9 cellular contexts compared by ENCODE assay signal in genomic region chr2:136375017-136375901, GRCh38.
DNase-seq lines count a peak whose midpoint lies in the region; ATAC-seq and TF ChIP-seq lines count a peak whose summit lies in the region.
"Had no signal": no experiment of that assay in that cellular context is flagged by ENCODE, and none has a peak within 500 bp of the region (broad histone marks: within the 10 kb centered on the region; RNA-seq: fewer than 3 reads in every experiment).

No MANE protein-coding gene starts in this region.

- peaks cover 10% of the 10 kb centered on the region for H3K9me3 Mint-ChIP-seq in activated naive CD4-positive, alpha-beta T cell treated with anti-CD3 and anti-CD28 coated beads, Interleukin-2, amount 10 ng/mL, durations not matched to agents 7 days and 5 days
- H3K9me3 Mint-ChIP-seq in stimulated activated memory B cell treated with anti-CD40 and anti-IgM and Interleukin-4, amounts not matched to agents 10 μg/mL and 1 μg/mL and 100 μg/mL, for 72 hours: no peaks in the 10 kb centered on the region
- H3K9me3 Mint-ChIP-seq: neural crest cell had no signal

- no peak overlapping the region for H3K4me2 ChIP-seq in SU-DHL-6 (ENCODE audit: low read depth, low read length, poor library complexity, severe bottlenecking)

- H3K9me3 ChIP-seq in SU-DHL-6 (ENCODE audit: insufficient read depth, low read length): no peaks in the 10 kb centered on the region

- no peaks in the 10 kb centered on the region for H3K27me3 ChIP-seq in SU-DHL-6 (ENCODE audit: low read length)

- peak overlapping the region; percentile 84 for H3K27ac Mint-ChIP-seq in activated naive CD4-positive, alpha-beta T cell treated with anti-CD3 and anti-CD28 coated beads, Interleukin-2, amount 10 ng/mL, durations not matched to agents 7 days and 5 days
- peak overlapping the region; percentile 85 for H3K27ac Mint-ChIP-seq in stimulated activated memory B cell treated with anti-CD40 and anti-IgM and Interleukin-4, amounts not matched to agents 10 μg/mL and 1 μg/mL and 100 μg/mL, for 72 hours

- peak overlapping the region; percentile 49 for H3K9ac ChIP-seq in SU-DHL-6 (ENCODE audit: low read length)

- H3K9me2 ChIP-seq in SU-DHL-6 (replicated peaks; ENCODE audit: insufficient read depth, low read length): no peaks in the 10 kb centered on the region

- ATAC-seq in HG02870 (IDR thresholded peaks at IDR 0.05; ENCODE audit: unreplicated experiment): peak; percentile 68
- ATAC-seq in stimulated activated memory B cell treated with anti-CD40 and anti-IgM and Interleukin-4, amounts not matched to agents 10 μg/mL and 1 μg/mL and 100 μg/mL, for 72 hours: peak; percentile 76

- H3F3A ChIP-seq in SU-DHL-6 (ENCODE audit: insufficient read depth): peaks cover 28% of the 10 kb centered on the region

- peak overlapping the region; percentile 99 for H3K27ac ChIP-seq in SU-DHL-6 (ENCODE audit: low read depth, low read length)

- TF ChIP-seq CTCF in SU-DHL-6 (IDR thresholded peaks at IDR 0.05; ENCODE audit: insufficient read depth, low read length, poor library complexity, severe bottlenecking) (no peak), foreskin fibroblast (IDR thresholded peaks at IDR 0.05; ENCODE audit: low read depth, low read length) (no peak)

- H3K4me3 Mint-ChIP-seq in activated naive CD4-positive, alpha-beta T cell treated with anti-CD3 and anti-CD28 coated beads, Interleukin-2, amount 10 ng/mL, durations not matched to agents 7 days and 5 days: no peak overlapping the region
- no peak overlapping the region for H3K4me3 Mint-ChIP-seq in stimulated activated memory B cell treated with anti-CD40 and anti-IgM and Interleukin-4, amounts not matched to agents 10 μg/mL and 1 μg/mL and 100 μg/mL, for 72 hours
- H3K4me3 Mint-ChIP-seq: neural crest cell had no signal

- no peak overlapping the region for H3K4me3 ChIP-seq in SU-DHL-6 (ENCODE audit: insufficient read depth, low read length, poor library complexity, severe bottlenecking)
- no peak overlapping the region for H3K4me3 ChIP-seq in foreskin fibroblast (ENCODE audit: low read depth in 1 of 2, low read length in 2 of 2)

- H3K36me3 Mint-ChIP-seq in activated naive CD4-positive, alpha-beta T cell treated with anti-CD3 and anti-CD28 coated beads, Interleukin-2, amount 10 ng/mL, durations not matched to agents 7 days and 5 days: peaks cover 11% of the 10 kb centered on the region
- no peaks in the 10 kb centered on the region for H3K36me3 Mint-ChIP-seq in stimulated activated memory B cell treated with anti-CD40 and anti-IgM and Interleukin-4, amounts not matched to agents 10 μg/mL and 1 μg/mL and 100 μg/mL, for 72 hours

- peaks cover 49% of the 10 kb centered on the region for H3K4me1 Mint-ChIP-seq in activated naive CD4-positive, alpha-beta T cell treated with anti-CD3 and anti-CD28 coated beads, Interleukin-2, amount 10 ng/mL, durations not matched to agents 7 days and 5 days
- H3K4me1 Mint-ChIP-seq in stimulated activated memory B cell treated with anti-CD40 and anti-IgM and Interleukin-4, amounts not matched to agents 10 μg/mL and 1 μg/mL and 100 μg/mL, for 72 hours: peaks cover 52% of the 10 kb centered on the region

- H3K79me2 ChIP-seq in SU-DHL-6 (ENCODE audit: insufficient read depth, low read length): no peaks in the 10 kb centered on the region

- CTCF ChIA-PET in activated naive CD4-positive, alpha-beta T cell treated with anti-CD3 and anti-CD28 coated beads, Interleukin-2, amount 10 ng/mL, durations not matched to agents 7 days and 5 days (lab: Charles Lee): interaction anchor here (0.5 to 5.5 kb wide), 8 partner anchors 9 to 461 kb away, joined by 3 to 34 read pairs (median 11); no protein-coding TSS in a partner anchor

- no peaks in the 10 kb centered on the region for H4K20me1 ChIP-seq in SU-DHL-6 (ENCODE audit: low read depth, low read length)

- H3K36me3 ChIP-seq in SU-DHL-6 (ENCODE audit: low read length): no peaks in the 10 kb centered on the region

- peak; percentile 37 for DNase-seq in activated naive CD4-positive, alpha-beta T cell treated with anti-CD3 and anti-CD28 coated beads, Interleukin-2, amount 10 ng/mL, durations not matched to agents 7 days and 5 days
- no peak for DNase-seq in activated naive CD4-positive, alpha-beta T cell treated with anti-CD3 and anti-CD28 coated beads, Interleukin-2, amount 50 U/mL, for 16 hours
- DNase-seq in Ammon's horn (ENCODE audit: low spot score) (no peak), foreskin fibroblast (no peak), foreskin melanocyte (no peak)

- no peaks in the 10 kb centered on the region for H3K27me3 Mint-ChIP-seq in activated naive CD4-positive, alpha-beta T cell treated with anti-CD3 and anti-CD28 coated beads, Interleukin-2, amount 10 ng/mL, durations not matched to agents 7 days and 5 days
- H3K27me3 Mint-ChIP-seq in stimulated activated memory B cell treated with anti-CD40 and anti-IgM and Interleukin-4, amounts not matched to agents 10 μg/mL and 1 μg/mL and 100 μg/mL, for 72 hours: no peaks in the 10 kb centered on the region

- no peak overlapping the region for H2AFZ ChIP-seq in SU-DHL-6 (ENCODE audit: low read depth, low read length, severe bottlenecking)
